Comparison of ENCODE assay signal across 25 cellular contexts in the genomic region with DNA sequence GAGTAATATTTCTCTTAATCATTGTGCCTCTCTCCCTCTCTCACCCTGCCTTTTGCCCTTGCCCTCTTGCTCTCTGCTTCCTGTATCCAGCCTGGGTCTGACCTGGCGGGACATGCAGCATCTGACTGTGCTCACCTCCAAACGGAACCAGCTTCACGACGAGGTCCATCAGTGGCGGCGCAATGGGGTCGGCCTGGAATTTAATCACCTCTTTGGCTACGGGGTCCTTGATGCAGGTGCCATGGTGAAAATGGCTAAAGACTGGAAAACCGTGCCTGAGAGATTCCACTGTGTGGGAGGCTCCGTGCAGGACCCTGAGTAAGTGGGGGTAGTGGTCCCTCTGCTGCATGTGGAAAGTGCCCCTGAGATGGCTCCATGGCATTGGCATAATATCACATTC.
"Had no signal": no experiment of that assay in that cellular context is flagged by ENCODE, and none has a peak within 500 bp of the region (broad histone marks: within the 10 kb centered on the region; RNA-seq: fewer than 3 reads in every experiment).

No MANE protein-coding gene starts in this region.

- FAIRE-seq: colon, endometrium, frontal cortex, keratinocyte had no signal

- H3K4me2 ChIP-seq: hepatocyte had no signal

- H3K4me1 ChIP-seq: foreskin keratinocyte, gastroesophageal sphincter, heart left ventricle, left lung, lower lobe of right lung had no signal

- H3K4me3 ChIP-seq: coronary artery, dorsolateral prefrontal cortex, gastroesophageal sphincter, heart left ventricle, hepatocyte, left lung, lower lobe of right lung, mucosa of descending colon had no signal

- H3K27me3 ChIP-seq: dorsolateral prefrontal cortex, gastroesophageal sphincter, heart left ventricle, hepatocyte, left lung had no signal

- ATAC-seq: effector memory CD8-positive, alpha-beta T cell; esophagus mucosa; foreskin keratinocyte; gastroesophageal sphincter; heart left ventricle; left cardiac atrium; left lung; left ventricle myocardium superior; lower lobe of right lung; mucosa of descending colon had no signal

- H3K27ac ChIP-seq: coronary artery, dorsolateral prefrontal cortex, epithelial cell of prostate, foreskin keratinocyte, gastroesophageal sphincter, heart left ventricle, hepatocyte, left lung, lower lobe of right lung had no signal

- H2AFZ ChIP-seq: hepatocyte had no signal

- H3K79me2 ChIP-seq: hepatocyte had no signal

- DNase-seq: dermis blood vessel endothelial cell; dorsolateral prefrontal cortex; effector CD4-positive, alpha-beta T cell; effector memory CD8-positive, alpha-beta T cell; endodermal cell; erythroblast; foreskin keratinocyte; heart left ventricle; hypothalamus; immature natural killer cell; left cardiac atrium; left lung; left ventricle myocardium superior; lower lobe of right lung; mesenchymal stem cell; mucosa of descending colon had no signal

- H3K36me3 ChIP-seq: gastroesophageal sphincter, heart left ventricle, left lung, lower lobe of right lung had no signal

- H3K9me3 ChIP-seq: gastroesophageal sphincter, heart left ventricle, left lung, lower lobe of right lung, mucosa of descending colon had no signal
